21 cellular contexts compared by ENCODE assay signal in the genomic region with DNA sequence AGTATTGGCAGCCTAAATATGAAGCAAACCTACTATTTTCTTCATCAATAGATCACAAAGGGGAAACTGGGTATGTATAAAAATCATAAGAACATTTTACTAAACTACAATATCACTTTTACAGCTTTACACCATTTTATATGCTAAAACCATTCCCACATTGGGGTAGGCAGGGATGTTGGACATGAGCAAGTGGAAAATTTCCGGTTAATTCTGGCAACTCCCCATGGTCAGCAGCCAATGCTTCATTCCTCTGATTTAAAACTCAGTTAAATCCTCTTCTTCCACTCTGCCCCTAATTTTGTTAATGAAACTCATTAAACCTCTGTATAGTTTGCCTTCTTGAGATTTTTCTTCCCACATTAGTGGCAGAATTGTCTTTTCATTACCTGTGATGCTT.
A peak's percentile ranks its signal among the peaks of the same experiment; 100 is the strongest.
DNase-seq lines count a peak whose midpoint lies in the region; ATAC-seq and TF ChIP-seq lines count a peak whose summit lies in the region.
"Had no signal": no experiment of that assay in that cellular context is flagged by ENCODE, and none has a peak within 500 bp of the region (broad histone marks: within the 10 kb centered on the region; RNA-seq: fewer than 3 reads in every experiment).

No MANE protein-coding gene starts in this region.

- DNase-seq in GM23248 (peak; percentile 7), astrocyte of the hippocampus (ENCODE audit: low read depth, low spot score) (peak; percentile 44), fibroblast of gingiva (ENCODE audit: low read depth) (peak; percentile 16), stromal cell of bone marrow (ENCODE audit: low read depth) (peak; percentile 9), foreskin fibroblast (no peak), Right ventricle myocardium superior (no peak)
- no peak for DNase-seq in activated naive CD4-positive, alpha-beta T cell treated with anti-CD3 and anti-CD28 coated beads, Interleukin-2, amount 10 ng/mL, durations not matched to agents 7 days and 5 days
- no peak for DNase-seq in activated CD8-positive, alpha-beta memory T cell treated with anti-CD3 and anti-CD28 coated beads, Interleukin-2, amount 10 ng/mL, durations not matched to agents 7 days and 5 days
- DNase-seq: AML-193; BE2C; Calu3; CD4-positive, alpha-beta T cell; CD8-positive, alpha-beta memory T cell; COR-L47; DMS53; DMS79 treated with DMSO at 0.1 percent for 48 hours; GF-D8; GOT3 had no signal

- ATAC-seq in Right ventricle myocardium superior (ENCODE audit: poor library complexity): no peak
- no peak for ATAC-seq in activated CD8-positive, alpha-beta memory T cell treated with anti-CD3 and anti-CD28 coated beads, Interleukin-2, amount 10 ng/mL, durations not matched to agents 7 days and 5 days

- H3K4me3 ChIP-seq in GM23248: no peak overlapping the region
- no peak overlapping the region for H3K4me3 ChIP-seq in foreskin fibroblast (ENCODE audit: low read depth in 1 of 2, low read length in 2 of 2)
- H3K4me3 ChIP-seq: BLaER1 treated with 17β-estradiol and CSF1 and Interleukin-3, amounts not matched to agents 10 nM and 100 nM; HAP-1 had no signal

- no peaks in the 10 kb centered on the region for H3K27me3 Mint-ChIP-seq in activated naive CD4-positive, alpha-beta T cell treated with anti-CD3 and anti-CD28 coated beads, Interleukin-2, amount 10 ng/mL, durations not matched to agents 7 days and 5 days
- peaks cover 5% of the 10 kb centered on the region for H3K27me3 Mint-ChIP-seq in activated CD8-positive, alpha-beta memory T cell treated with anti-CD3 and anti-CD28 coated beads, Interleukin-2, amount 10 ng/mL, durations not matched to agents 7 days and 5 days

- CTCF ChIA-PET in activated naive CD4-positive, alpha-beta T cell treated with anti-CD3 and anti-CD28 coated beads, Interleukin-2, amount 10 ng/mL, durations not matched to agents 7 days and 5 days (lab: Charles Lee): no interaction called here
- CTCF ChIA-PET in activated CD8-positive, alpha-beta memory T cell treated with anti-CD3 and anti-CD28 coated beads, Interleukin-2, amount 10 ng/mL, durations not matched to agents 7 days and 5 days (lab: Charles Lee): no interaction called here

- no peaks in the 10 kb centered on the region for H3K36me3 Mint-ChIP-seq in activated naive CD4-positive, alpha-beta T cell treated with anti-CD3 and anti-CD28 coated beads, Interleukin-2, amount 10 ng/mL, durations not matched to agents 7 days and 5 days
- no peaks in the 10 kb centered on the region for H3K36me3 Mint-ChIP-seq in activated CD8-positive, alpha-beta memory T cell treated with anti-CD3 and anti-CD28 coated beads, Interleukin-2, amount 10 ng/mL, durations not matched to agents 7 days and 5 days
- H3K36me3 Mint-ChIP-seq: CD14-positive monocyte; CD8-positive, alpha-beta memory T cell had no signal

- H3K4me1 ChIP-seq in GM23248 (ENCODE audit: insufficient read depth): peaks cover 13% of the 10 kb centered on the region
- H3K4me1 ChIP-seq: BE2C; BLaER1 treated with 17β-estradiol and CSF1 and Interleukin-3, amounts not matched to agents 10 nM and 100 nM; HAP-1 had no signal

- no peaks in the 10 kb centered on the region for H3K9me3 ChIP-seq in GM23248 (ENCODE audit: low read depth)
- H3K9me3 ChIP-seq: BE2C; BLaER1 treated with 17β-estradiol and CSF1 and Interleukin-3, amounts not matched to agents 10 nM and 100 nM; HAP-1 had no signal

- intact Hi-C loops in Right ventricle myocardium superior (cut with DNase I): no loop called here

- no peak overlapping the region for H3K4me3 Mint-ChIP-seq in activated naive CD4-positive, alpha-beta T cell treated with anti-CD3 and anti-CD28 coated beads, Interleukin-2, amount 10 ng/mL, durations not matched to agents 7 days and 5 days
- no peak overlapping the region for H3K4me3 Mint-ChIP-seq in activated CD8-positive, alpha-beta memory T cell treated with anti-CD3 and anti-CD28 coated beads, Interleukin-2, amount 10 ng/mL, durations not matched to agents 7 days and 5 days
- H3K4me3 Mint-ChIP-seq: CD14-positive monocyte; CD4-positive, alpha-beta T cell; CD8-positive, alpha-beta memory T cell had no signal

- H3F3A ChIP-seq in GM23248 (ENCODE audit: insufficient read depth): peaks cover 5% of the 10 kb centered on the region; the same call in 1 of the 2 replicates

- no peak for TF ChIP-seq CTCF in foreskin fibroblast (IDR thresholded peaks at IDR 0.05; ENCODE audit: low read depth, low read length)

- H3K27ac ChIP-seq in GM23248: no peak overlapping the region
- H3K27ac ChIP-seq: BLaER1 treated with 17β-estradiol and CSF1 and Interleukin-3, amounts not matched to agents 10 nM and 100 nM had no signal

- H3K79me2 ChIP-seq in GM23248 (ENCODE audit: insufficient read depth): no peaks in the 10 kb centered on the region

- no peaks in the 10 kb centered on the region for H4K20me1 ChIP-seq in GM23248 (ENCODE audit: insufficient read depth)
- H4K20me1 ChIP-seq: BLaER1 treated with 17β-estradiol and CSF1 and Interleukin-3, amounts not matched to agents 10 nM and 100 nM had no signal

- no peaks in the 10 kb centered on the region for H3K9me3 Mint-ChIP-seq in activated naive CD4-positive, alpha-beta T cell treated with anti-CD3 and anti-CD28 coated beads, Interleukin-2, amount 10 ng/mL, durations not matched to agents 7 days and 5 days
- no peaks in the 10 kb centered on the region for H3K9me3 Mint-ChIP-seq in activated CD8-positive, alpha-beta memory T cell treated with anti-CD3 and anti-CD28 coated beads, Interleukin-2, amount 10 ng/mL, durations not matched to agents 7 days and 5 days (ENCODE audit: low read depth)
- H3K9me3 Mint-ChIP-seq: CD4-positive, alpha-beta T cell had no signal

- no peaks in the 10 kb centered on the region for H3K9me2 ChIP-seq in GM23248 (ENCODE audit: insufficient read depth)

- 0 out of 2 replicates have a peak overlapping the region, but pooled peaks have one; percentile 22 for H2AFZ ChIP-seq in GM23248

- WGBS in GM23248 (ENCODE audit: low coverage in 1 of 2, low lambda C conversion rate in 2 of 2, missing lambda C conversion rate in 2 of 2), 2 experiments: 32 to 38% methylated on average over 1 of the region's 1 CpG

- H3K27ac Mint-ChIP-seq in activated naive CD4-positive, alpha-beta T cell treated with anti-CD3 and anti-CD28 coated beads, Interleukin-2, amount 10 ng/mL, durations not matched to agents 7 days and 5 days: no peak overlapping the region
- no peak overlapping the region for H3K27ac Mint-ChIP-seq in activated CD8-positive, alpha-beta memory T cell treated with anti-CD3 and anti-CD28 coated beads, Interleukin-2, amount 10 ng/mL, durations not matched to agents 7 days and 5 days
- H3K27ac Mint-ChIP-seq: CD14-positive monocyte; CD4-positive, alpha-beta T cell; CD8-positive, alpha-beta memory T cell had no signal

- H3K4me2 ChIP-seq in GM23248 (ENCODE audit: unreplicated experiment): no peak overlapping the region
- H3K4me2 ChIP-seq: BLaER1 treated with 17β-estradiol and CSF1 and Interleukin-3, amounts not matched to agents 10 nM and 100 nM had no signal

- H3K4me1 Mint-ChIP-seq in activated naive CD4-positive, alpha-beta T cell treated with anti-CD3 and anti-CD28 coated beads, Interleukin-2, amount 10 ng/mL, durations not matched to agents 7 days and 5 days: no peaks in the 10 kb centered on the region
- H3K4me1 Mint-ChIP-seq in activated CD8-positive, alpha-beta memory T cell treated with anti-CD3 and anti-CD28 coated beads, Interleukin-2, amount 10 ng/mL, durations not matched to agents 7 days and 5 days: no peaks in the 10 kb centered on the region
- H3K4me1 Mint-ChIP-seq: CD14-positive monocyte; CD8-positive, alpha-beta memory T cell had no signal

- no peaks in the 10 kb centered on the region for H3K27me3 ChIP-seq in GM23248 (replicated peaks; ENCODE audit: insufficient read depth)
- H3K27me3 ChIP-seq: BE2C; BLaER1 treated with 17β-estradiol and CSF1 and Interleukin-3, amounts not matched to agents 10 nM and 100 nM had no signal

- no peak overlapping the region for H3K9ac ChIP-seq in GM23248
- H3K9ac ChIP-seq: BLaER1 treated with 17β-estradiol and CSF1 and Interleukin-3, amounts not matched to agents 10 nM and 100 nM had no signal

- H3K36me3 ChIP-seq in GM23248 (ENCODE audit: low read depth): no peaks in the 10 kb centered on the region
- H3K36me3 ChIP-seq: BE2C; BLaER1 treated with 17β-estradiol and CSF1 and Interleukin-3, amounts not matched to agents 10 nM and 100 nM; HAP-1 had no signal

- in situ Hi-C loops in GM23248 (cut with MboI): no loop called here

Comparison
In these comparisons a context has a peak if more than half of its experiments do, and no peak if none do; other contexts are left out.
1. DNase-seq: peak in GM23248 (single experiment), astrocyte of the hippocampus (single experiment), fibroblast of gingiva (single experiment) and stromal cell of bone marrow (single experiment); none in foreskin fibroblast (0 of 2), Right ventricle myocardium superior (single experiment), activated naive CD4-positive, alpha-beta T cell treated with anti-CD3 and anti-CD28 coated beads, Interleukin-2, amount 10 ng/mL, durations not matched to agents 7 days and 5 days (single experiment) and activated CD8-positive, alpha-beta memory T cell treated with anti-CD3 and anti-CD28 coated beads, Interleukin-2, amount 10 ng/mL, durations not matched to agents 7 days and 5 days (single experiment).